Comparison of ENCODE assay signal across 21 cellular contexts in the genomic region with DNA sequence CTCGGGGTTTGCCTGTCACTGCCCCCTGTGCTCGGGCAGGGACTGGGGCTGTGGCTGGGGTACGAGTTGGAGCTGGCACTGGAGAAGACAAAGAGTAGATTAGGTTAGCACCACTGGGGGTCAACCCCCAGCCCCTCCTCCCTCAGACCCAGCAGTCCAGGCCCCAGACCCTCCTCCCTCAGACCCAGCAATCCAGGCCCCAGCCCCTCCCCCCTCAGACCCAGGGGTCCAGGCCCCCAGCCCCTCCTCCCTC. TPM values are rescaled to one million over a fixed set of nuclear protein-coding genes. Genes with fewer than 3 reads are reported as not detected.
DNase-seq lines count a peak whose midpoint lies in the region; ATAC-seq and TF ChIP-seq lines count a peak whose summit lies in the region.
"Had no signal": no experiment of that assay in that cellular context is flagged by ENCODE, and none has a peak within 500 bp of the region (broad histone marks: within the 10 kb centered on the region; RNA-seq: fewer than 3 reads in every experiment).

No MANE protein-coding gene starts in this region.

- H3K4me1 Mint-ChIP-seq in stimulated activated effector memory CD8-positive, alpha-beta T cell treated with anti-CD3 and anti-CD28 coated beads, Interleukin-12 subunit alpha, Interleukin-12 subunit beta, amount 100 ng/mL, for 72 hours = peaks cover 9% of the 10 kb centered on the region

- H3K27ac ChIP-seq in BLaER1 treated with 17β-estradiol and CSF1 and Interleukin-3, amounts not matched to agents 10 nM and 100 nM = peak overlapping the region in 8 of 11 experiments; percentile 56 to 78 (median 72); a peak in 15 of 22 replicates
- no peak overlapping the region for H3K27ac ChIP-seq in brain microvascular endothelial cell
- H3K27ac ChIP-seq: 22Rv1, C4-2B, GM23248 had no signal

- H3K4me2 ChIP-seq in BLaER1 treated with 17β-estradiol and CSF1 and Interleukin-3, amounts not matched to agents 10 nM and 100 nM = peak overlapping the region in 5 of 11 experiments; percentile 56 to 78 (median 61); a peak in 5 of 22 replicates

- H3K9me3 ChIP-seq in BLaER1 treated with 17β-estradiol and CSF1 and Interleukin-3, amounts not matched to agents 10 nM and 100 nM (replicated peaks in 1 of 11) = no peaks in the 10 kb centered on the region
- H3K9me3 ChIP-seq: BE2C, Caco-2 had no signal

- H3K9me3 Mint-ChIP-seq in activated naive CD4-positive, alpha-beta T cell treated with anti-CD3 and anti-CD28 coated beads, Interleukin-2, amount 50 U/mL, for 72 hours = no peaks in the 10 kb centered on the region
- H3K9me3 Mint-ChIP-seq in stimulated activated effector memory CD8-positive, alpha-beta T cell treated with anti-CD3 and anti-CD28 coated beads, Interleukin-12 subunit alpha, Interleukin-12 subunit beta, amount 100 ng/mL, for 72 hours = no peaks in the 10 kb centered on the region
- H3K9me3 Mint-ChIP-seq: CD8-positive, alpha-beta T cell; HFFc6 had no signal

- in situ Hi-C loops in brain microvascular endothelial cell (cut with HindIII; ENCODE audit: low pct_ligation_motif_present, low sequenced_read_pairs) = no loop called here

- H3K4me3 Mint-ChIP-seq in stimulated activated effector memory CD8-positive, alpha-beta T cell treated with anti-CD3 and anti-CD28 coated beads, Interleukin-12 subunit alpha, Interleukin-12 subunit beta, amount 100 ng/mL, for 72 hours = no peak overlapping the region
- H3K4me3 Mint-ChIP-seq: CD4-positive, CD25-positive, alpha-beta regulatory T cell; CD8-positive, alpha-beta T cell; HFFc6 had no signal

- peaks cover 18 to 44% (median 35%) of the 10 kb centered on the region in 10 experiments; a peak in 19 of 20 replicates for H3K4me1 ChIP-seq in BLaER1 treated with 17β-estradiol and CSF1 and Interleukin-3, amounts not matched to agents 10 nM and 100 nM
- H3K4me1 ChIP-seq: BE2C, Caco-2 had no signal

- H3K36me3 Mint-ChIP-seq in activated naive CD4-positive, alpha-beta T cell treated with anti-CD3 and anti-CD28 coated beads, Interleukin-2, amount 50 U/mL, for 72 hours = no peaks in the 10 kb centered on the region
- H3K36me3 Mint-ChIP-seq in stimulated activated effector memory CD8-positive, alpha-beta T cell treated with anti-CD3 and anti-CD28 coated beads, Interleukin-12 subunit alpha, Interleukin-12 subunit beta, amount 100 ng/mL, for 72 hours = peaks cover 76% of the 10 kb centered on the region

- H3K9ac ChIP-seq in BLaER1 treated with 17β-estradiol and CSF1 and Interleukin-3, amounts not matched to agents 10 nM and 100 nM = peak overlapping the region in 8 of 11 experiments; percentile 38 to 71 (median 65); a peak in 12 of 22 replicates
- H3K9ac ChIP-seq: GM23248 had no signal

- H3K27me3 ChIP-seq in BLaER1 treated with 17β-estradiol and CSF1 and Interleukin-3, amounts not matched to agents 10 nM and 100 nM = no peaks in the 10 kb centered on the region
- no peaks in the 10 kb centered on the region for H3K27me3 ChIP-seq in brain microvascular endothelial cell (replicated peaks)
- H3K27me3 ChIP-seq: BE2C had no signal

- H3K4me3 ChIP-seq in BLaER1 treated with 17β-estradiol and CSF1 and Interleukin-3, amounts not matched to agents 10 nM and 100 nM = no peak overlapping the region
- no peak overlapping the region for H3K4me3 ChIP-seq in brain microvascular endothelial cell (ENCODE audit: low read depth, low read length)
- H3K4me3 ChIP-seq: GM23248 had no signal

- peak overlapping the region; percentile 31 to 73 for H3K27ac Mint-ChIP-seq in activated naive CD4-positive, alpha-beta T cell treated with anti-CD3 and anti-CD28 coated beads, Interleukin-2, amount 50 U/mL, for 72 hours
- H3K27ac Mint-ChIP-seq in stimulated activated effector memory CD8-positive, alpha-beta T cell treated with anti-CD3 and anti-CD28 coated beads, Interleukin-12 subunit alpha, Interleukin-12 subunit beta, amount 100 ng/mL, for 72 hours = peak overlapping the region; percentile 57
- H3K27ac Mint-ChIP-seq: CD8-positive, alpha-beta T cell; HFFc6 had no signal

- ATAC-seq in activated naive CD4-positive, alpha-beta T cell treated with anti-CD3 and anti-CD28 coated beads, Interleukin-2, amount 50 U/mL, for 72 hours = no peak
- no peak for ATAC-seq in stimulated activated effector memory CD8-positive, alpha-beta T cell treated with anti-CD3 and anti-CD28 coated beads, Interleukin-12 subunit alpha, Interleukin-12 subunit beta, amount 100 ng/mL, for 72 hours
- no peak for ATAC-seq in HG02623 (IDR thresholded peaks at IDR 0.05; ENCODE audit: unreplicated experiment)
- ATAC-seq: CD8-positive, alpha-beta T cell; HCT116 had no signal

- no peak for TF ChIP-seq CTCF in brain microvascular endothelial cell (IDR thresholded peaks at IDR 0.05; ENCODE audit: low read depth, low read length, missing control alignments)

- H4K20me1 ChIP-seq in BLaER1 treated with 17β-estradiol and CSF1 and Interleukin-3, amounts not matched to agents 10 nM and 100 nM = peaks cover 0 to 12% (median 0%) of the 10 kb centered on the region in 11 experiments; a peak in 2 of 22 replicates

- no peak for DNase-seq in activated naive CD4-positive, alpha-beta T cell treated with anti-CD3 and anti-CD28 coated beads, Interleukin-2, amount 50 U/mL, for 72 hours (ENCODE audit: low spot score in 2 of 2)
- no peak for DNase-seq in activated naive CD4-positive, alpha-beta T cell treated with anti-CD3 and anti-CD28 coated beads, Interleukin-2, amount 50 U/mL, for 16 hours
- DNase-seq in stimulated activated effector memory CD8-positive, alpha-beta T cell treated with anti-CD3 and anti-CD28 coated beads, Interleukin-12 subunit alpha, Interleukin-12 subunit beta, amount 100 ng/mL, for 72 hours (ENCODE audit: low spot score in 2 of 2) = no peak
- no peak for DNase-seq in brain microvascular endothelial cell
- DNase-seq: ACHN; AML-193; BE2C; Caco-2; CD4-positive, CD25-positive, alpha-beta regulatory T cell; CD8-positive, alpha-beta T cell; DMS153; DND-41; GM23248; HFFc6 had no signal

- peaks cover 60 to 87% (median 80%) of the 10 kb centered on the region in 11 experiments for H3K36me3 ChIP-seq in BLaER1 treated with 17β-estradiol and CSF1 and Interleukin-3, amounts not matched to agents 10 nM and 100 nM
- peaks cover 21% of the 10 kb centered on the region for H3K36me3 ChIP-seq in brain microvascular endothelial cell (replicated peaks)

RNA-seq across cellular contexts. Expression of gene ZNF575, which starts 19.1 kb away (rescaled TPM):
- total RNA-seq in activated naive CD4-positive, alpha-beta T cell treated with anti-CD3 and anti-CD28 coated beads, Interleukin-2, amount 50 U/mL, for 72 hours = 1 to 10 TPM in 1 of 2 donors, under 1 TPM in 1; 0.98 to 3.3 TPM
- total RNA-seq: H1, H7 had no signal

RNA-seq across cellular contexts. Expression of gene XRCC1, which starts 23.2 kb away (rescaled TPM):
- 10 to 100 TPM; 36.9 to 39.5 TPM for total RNA-seq in activated naive CD4-positive, alpha-beta T cell treated with anti-CD3 and anti-CD28 coated beads, Interleukin-2, amount 50 U/mL, for 72 hours

RNA-seq across cellular contexts. Expression of gene PINLYP, which starts 23.5 kb away (rescaled TPM):
- total RNA-seq in activated naive CD4-positive, alpha-beta T cell treated with anti-CD3 and anti-CD28 coated beads, Interleukin-2, amount 50 U/mL, for 72 hours = 1 to 10 TPM; 6.5 to 9.0 TPM
- total RNA-seq: Caco-2; CD4-positive, CD25-positive, alpha-beta regulatory T cell had no signal

RNA-seq across cellular contexts. Expression of gene ETHE1, which starts 25.1 kb away (rescaled TPM):
- total RNA-seq in activated naive CD4-positive, alpha-beta T cell treated with anti-CD3 and anti-CD28 coated beads, Interleukin-2, amount 50 U/mL, for 72 hours = 10 to 100 TPM; 88.0 to 89.2 TPM

RNA-seq across cellular contexts. Expression of gene IRGQ, which starts 43.8 kb away (rescaled TPM):
- total RNA-seq in activated naive CD4-positive, alpha-beta T cell treated with anti-CD3 and anti-CD28 coated beads, Interleukin-2, amount 50 U/mL, for 72 hours = 10 to 100 TPM; 21.6 to 29.4 TPM
